Comparison of ENCODE assay signal across 20 cellular contexts in genomic region chr4:54913751-54914526, GRCh38.
DNase-seq lines count a peak whose midpoint lies in the region; ATAC-seq, FAIRE-seq and TF ChIP-seq lines count a peak whose summit lies in the region.
"Had no signal": no experiment of that assay in that cellular context is flagged by ENCODE, and none has a peak within 500 bp of the region (broad histone marks: within the 10 kb centered on the region; RNA-seq: fewer than 3 reads in every experiment).

No MANE protein-coding gene starts in this region.

- no peaks in the 10 kb centered on the region for H3K9me3 ChIP-seq in mammary epithelial cell (replicated peaks; ENCODE audit: insufficient read depth, low read length)
- no peaks in the 10 kb centered on the region for H3K9me3 ChIP-seq in kidney (ENCODE audit: control insufficient read depth in 1 of 2, low read length in 2 of 2)
- H3K9me3 ChIP-seq in uterus = no peaks in the 10 kb centered on the region
- H3K9me3 ChIP-seq: prostate gland had no signal

- TF ChIP-seq CTCF in MCF 10A (IDR thresholded peaks at IDR 0.05; ENCODE audit: unreplicated experiment) = no peak
- no peak for TF ChIP-seq CTCF in mammary epithelial cell (conservative IDR thresholded peaks at IDR 0.05 in 1 of 2, IDR thresholded peaks at IDR 0.05 in 1 of 2; ENCODE audit: extremely low read depth in 1 of 2, insufficient read depth in 1 of 2, low read depth in 1 of 2, low read length in 2 of 2)
- TF ChIP-seq CTCF in kidney (IDR thresholded peaks at IDR 0.05; ENCODE audit: borderline replicate concordance, extremely low read depth, insufficient read depth) = no peak
- TF ChIP-seq CTCF in uterus (IDR thresholded peaks at IDR 0.05) = no peak
- no peak for TF ChIP-seq CTCF in type B pancreatic cell (conservative IDR thresholded peaks at IDR 0.05)

- H3K9ac ChIP-seq in mammary epithelial cell (ENCODE audit: insufficient read depth, low read length) = no peak overlapping the region
- no peak overlapping the region for H3K9ac ChIP-seq in kidney (ENCODE audit: low read length in 2 of 2)

- H3K27me3 ChIP-seq in mammary epithelial cell (ENCODE audit: insufficient read depth, low read length) (peaks cover 5% of the 10 kb centered on the region), uterus (no peaks in the 10 kb centered on the region)

- FAIRE-seq in kidney (lab: Jason Lieb, UNC) = no peak
- FAIRE-seq: TTC549 had no signal

- intact Hi-C loops in MCF 10A (cut with micrococcal nuclease) (no loop called here), mammary epithelial cell (cut with micrococcal nuclease) (no loop called here), kidney (cut with DNase I) (no loop called here), uterus (cut with DNase I; ENCODE audit: low total_unique reads) (no loop called here)

- H3K27ac ChIP-seq in mammary epithelial cell (ENCODE audit: insufficient read depth, low read depth, low read length) (no peak overlapping the region), kidney (ENCODE audit: low read depth in 2 of 2, low read length in 2 of 2) (peak overlapping the region in 1 of 2 donors; percentile 9), uterus (peak overlapping the region; percentile 3 to 37)
- H3K27ac ChIP-seq: PC-9, prostate gland had no signal

- CTCF ChIA-PET in MCF 10A (lab: Yijun Ruan, JAX) = interaction anchor here (0.6 to 0.9 kb wide), 3 partner anchors 16 to 592 kb away, joined by 3 read pairs; no protein-coding TSS in a partner anchor
- CTCF ChIA-PET in mammary epithelial cell (lab: Charles Lee; ENCODE audit: low non-redundant PET) = interaction anchor here (0.6 kb wide), 1 partner anchor 269 kb away, joined by 4 read pairs; no protein-coding TSS in a partner anchor

- TF ChIP-seq POLR2A in uterus (IDR thresholded peaks at IDR 0.05) = no peak

- BruUV-seq in MCF 10A (replicated peaks; lab: Mats Ljungman, UMichigan) (no TSS peak), mammary epithelial cell (replicated peaks; lab: Mats Ljungman, UMichigan) (no TSS peak)

- H3K79me2 ChIP-seq in mammary epithelial cell (ENCODE audit: insufficient read depth, low read length) = no peaks in the 10 kb centered on the region

- H3K4me1 Mint-ChIP-seq in MCF 10A (ENCODE audit: insufficient read depth, unreplicated experiment) (no peaks in the 10 kb centered on the region), type B pancreatic cell (ENCODE audit: unreplicated experiment) (no peaks in the 10 kb centered on the region)

- WGBS in mammary epithelial cell (ENCODE audit: low coverage, missing lambda C conversion rate) = 42% methylated on average over 8 of the region's 8 CpGs

- H3K27ac Mint-ChIP-seq in MCF 10A (ENCODE audit: low read depth, unreplicated experiment) (no peak overlapping the region), type B pancreatic cell (no peak overlapping the region)
- H3K27ac Mint-ChIP-seq: activated naive CD8-positive, alpha-beta T cell; activated T-cell treated with anti-CD3 and anti-CD28 coated beads, Interleukin-2, amount 50 U/mL, for 24 hours; CD4-positive, alpha-beta memory T cell; endodermal cell; stimulated activated naive CD8-positive, alpha-beta T cell treated with anti-CD3 and anti-CD28 coated beads, Interleukin-15, Interleukin-2, amounts not matched to agents 100 ng/mL and 50 ng/mL, for 24 hours had no signal

- dilution Hi-C loops in mammary epithelial cell (cut with HindIII; ENCODE audit: low sequenced_read_pairs) = no loop called here

- POLR2A ChIA-PET in MCF 10A (lab: Yijun Ruan, JAX) = no interaction called here

- DNase-seq in MCF 10A (ENCODE audit: unreplicated experiment) (peak; percentile 8), mammary epithelial cell (no peak), UCSD-AML1 (lab: John Stamatoyannopoulos, UW; ENCODE audit: unreplicated experiment) (peak; percentile 34), kidney (peak; percentile 51), uterus (no peak), type B pancreatic cell (ENCODE audit: extremely low spot score, unreplicated experiment) (no peak), NCI-H345 treated with DMSO at 0.1 percent for 48 hours (lab: John Stamatoyannopoulos, UW; ENCODE audit: unreplicated experiment) (no peak)
- DNase-seq: activated CD4-positive, alpha-beta T cell treated with anti-CD3 and anti-CD28 coated beads, Interleukin-2, amount 50 U/mL, for 48 hours; activated T-cell treated with anti-CD3 and anti-CD28 coated beads, Interleukin-2, amount 50 U/mL, for 24 hours; CD4-positive, alpha-beta memory T cell; endodermal cell; Karpas-422; NCI-H524; PC-9 had no signal

- H2AFZ ChIP-seq in mammary epithelial cell (ENCODE audit: low read depth, low read length) = no peak overlapping the region
- H2AFZ ChIP-seq: PC-9 had no signal

- H4K20me1 ChIP-seq in mammary epithelial cell (ENCODE audit: insufficient read depth, low read length) = no peaks in the 10 kb centered on the region

- H3K36me3 ChIP-seq in mammary epithelial cell (ENCODE audit: insufficient read depth, low read length) (no peaks in the 10 kb centered on the region), kidney (ENCODE audit: control insufficient read depth in 1 of 2, insufficient read depth in 2 of 2, low read length in 2 of 2) (no peaks in the 10 kb centered on the region), uterus (no peaks in the 10 kb centered on the region)
- H3K36me3 ChIP-seq: prostate gland had no signal

- H3K4me1 ChIP-seq in mammary epithelial cell (ENCODE audit: insufficient read depth, low read length) (no peaks in the 10 kb centered on the region), kidney (ENCODE audit: control insufficient read depth in 1 of 2, insufficient read depth in 1 of 2, low read depth in 1 of 2, low read length in 2 of 2) (peaks cover 0 to 5% of the 10 kb centered on the region in 2 donors), uterus (peaks cover 0 to 12% of the 10 kb centered on the region in 2 donors)
- H3K4me1 ChIP-seq: prostate gland had no signal

- no peaks in the 10 kb centered on the region for H3K36me3 Mint-ChIP-seq in MCF 10A (ENCODE audit: insufficient read depth, unreplicated experiment)
- H3K36me3 Mint-ChIP-seq in type B pancreatic cell = no peaks in the 10 kb centered on the region
- H3K36me3 Mint-ChIP-seq: activated naive CD8-positive, alpha-beta T cell; CD4-positive, alpha-beta memory T cell had no signal

- no peaks in the 10 kb centered on the region for H3K9me3 Mint-ChIP-seq in MCF 10A (ENCODE audit: unreplicated experiment)
- H3K9me3 Mint-ChIP-seq in type B pancreatic cell = no peaks in the 10 kb centered on the region
- H3K9me3 Mint-ChIP-seq: activated T-cell treated with anti-CD3 and anti-CD28 coated beads, Interleukin-2, amount 50 U/mL, for 24 hours; endodermal cell; stimulated activated naive CD8-positive, alpha-beta T cell treated with anti-CD3 and anti-CD28 coated beads, Interleukin-15, Interleukin-2, amounts not matched to agents 100 ng/mL and 50 ng/mL, for 24 hours had no signal

- in situ Hi-C loops in mammary epithelial cell (cut with MboI; ENCODE audit: low sequenced_read_pairs in 2 of 2) = no loop called here

- no peak overlapping the region for H3K4me2 ChIP-seq in mammary epithelial cell (ENCODE audit: insufficient read depth, low read depth, low read length)
- H3K4me2 ChIP-seq: PC-9 had no signal

- H3K4me3 ChIP-seq in mammary epithelial cell (replicated peaks in 1 of 3; ENCODE audit: insufficient read depth in 1 of 3, low read depth in 2 of 3, low read length in 3 of 3) (no peak overlapping the region), kidney (ENCODE audit: low read length in 2 of 2) (no peak overlapping the region), uterus (no peak overlapping the region)
- H3K4me3 ChIP-seq: PC-9, prostate gland had no signal

- ATAC-seq in GM19455 (IDR thresholded peaks at IDR 0.05; ENCODE audit: unreplicated experiment) = no peak
- ATAC-seq: SK-N-SH treated with all-trans-retinoic acid at 6 μM for 48 hours had no signal

- H3K4me3 Mint-ChIP-seq in MCF 10A (ENCODE audit: unreplicated experiment) (no peak overlapping the region), type B pancreatic cell (no peak overlapping the region)
- H3K4me3 Mint-ChIP-seq: activated naive CD8-positive, alpha-beta T cell; activated T-cell treated with anti-CD3 and anti-CD28 coated beads, Interleukin-2, amount 50 U/mL, for 24 hours; CD4-positive, alpha-beta memory T cell; endodermal cell; stimulated activated naive CD8-positive, alpha-beta T cell treated with anti-CD3 and anti-CD28 coated beads, Interleukin-15, Interleukin-2, amounts not matched to agents 100 ng/mL and 50 ng/mL, for 24 hours had no signal

- no peaks in the 10 kb centered on the region for H3K27me3 Mint-ChIP-seq in MCF 10A (ENCODE audit: insufficient read depth, unreplicated experiment)
- no peaks in the 10 kb centered on the region for H3K27me3 Mint-ChIP-seq in type B pancreatic cell
- H3K27me3 Mint-ChIP-seq: activated naive CD8-positive, alpha-beta T cell; activated T-cell treated with anti-CD3 and anti-CD28 coated beads, Interleukin-2, amount 50 U/mL, for 24 hours; CD4-positive, alpha-beta memory T cell; stimulated activated naive CD8-positive, alpha-beta T cell treated with anti-CD3 and anti-CD28 coated beads, Interleukin-15, Interleukin-2, amounts not matched to agents 100 ng/mL and 50 ng/mL, for 24 hours had no signal

Comparison
In these comparisons a context has a peak if more than half of its experiments do, and no peak if none do; other contexts are left out.
1. DNase-seq: peak in MCF 10A (single experiment), UCSD-AML1 (single experiment) and kidney (single experiment); none in mammary epithelial cell (single experiment), uterus (0 of 2), type B pancreatic cell (single experiment) and NCI-H345 treated with DMSO at 0.1 percent for 48 hours (single experiment).